23 cellular contexts compared by ENCODE assay signal in genomic region chr11:40228671-40229070, GRCh38.
"Had no signal": no experiment of that assay in that cellular context is flagged by ENCODE, and none has a peak within 500 bp of the region (broad histone marks: within the 10 kb centered on the region; RNA-seq: fewer than 3 reads in every experiment).

No MANE protein-coding gene starts in this region.

- H3K27ac ChIP-seq: left lung, lower lobe of right lung, neural progenitor cell, neutrophil, parathyroid adenoma, right atrium auricular region, right lobe of liver, tibial nerve, uterus had no signal

- DNase-seq: immature natural killer cell; kidney; left colon; left lung; lower lobe of right lung; mammary epithelial cell; naive thymus-derived CD8-positive, alpha-beta T cell; nephron progenitor cell; occipital lobe; right lobe of liver; stimulated activated CD4-positive, alpha-beta T cell treated with anti-CD3 and anti-CD28 coated beads, Interleukin-1b, Interleukin-23, amount 100 ng/mL, for 48 hours; stimulated activated CD4-positive, alpha-beta T cell treated with anti-CD3 and anti-CD28 coated beads, Interleukin-2, amount 100 ng/mL, for 48 hours; stimulated activated CD4-positive, alpha-beta T cell treated with anti-CD3 and anti-CD28 coated beads, Interleukin-4, amount 100 ng/mL, for 4 hours; stimulated activated CD8-positive, alpha-beta memory T cell treated with anti-CD3 and anti-CD28 coated beads, Interleukin-4, amount 100 ng/mL, for 48 hours; stimulated activated naive CD4-positive, alpha-beta T cell treated with Interleukin-2 at 50 U/mL for 16 hours; stimulated activated naive CD8-positive, alpha-beta T cell treated with anti-CD3 and anti-CD28 coated beads, Interleukin-15, amount 100 ng/mL, for 72 hours; substantia nigra; uterus had no signal
